9 cellular contexts compared by ENCODE assay signal in genomic region chr5:40484495-40484894, GRCh38.
DNase-seq lines count a peak whose midpoint lies in the region; ATAC-seq lines count a peak whose summit lies in the region.
"Had no signal": no experiment of that assay in that cellular context is flagged by ENCODE, and none has a peak within 500 bp of the region (broad histone marks: within the 10 kb centered on the region; RNA-seq: fewer than 3 reads in every experiment).

No MANE protein-coding gene starts in this region.

- intact Hi-C loops in CD4-positive, alpha-beta memory T cell (cut with micrococcal nuclease) = no loop called here

- H3K27me3 Mint-ChIP-seq in activated T-cell treated with anti-CD3 and anti-CD28 coated beads, Interleukin-2, amount 50 U/mL, for 72 hours (ENCODE audit: low read depth) = no peaks in the 10 kb centered on the region
- H3K27me3 Mint-ChIP-seq in activated T-cell treated with anti-CD3 and anti-CD28 coated beads, Interleukin-2, amount 50 U/mL, for 4 hours (ENCODE audit: low read depth) = no peaks in the 10 kb centered on the region
- no peaks in the 10 kb centered on the region for H3K27me3 Mint-ChIP-seq in IgD-negative memory B cell
- no peaks in the 10 kb centered on the region for H3K27me3 Mint-ChIP-seq in stimulated activated naive B cell treated with anti-CD40 and anti-IgM and Interleukin-4, amounts not matched to agents 10 μg/mL and 1 μg/mL and 100 μg/mL, for 72 hours
- no peaks in the 10 kb centered on the region for H3K27me3 Mint-ChIP-seq in CD4-positive, alpha-beta memory T cell

- H3K27me3 ChIP-seq in CD4-positive, alpha-beta memory T cell (ENCODE audit: insufficient read depth, low read length) = no peaks in the 10 kb centered on the region
- H3K27me3 ChIP-seq: SJSA1 had no signal

- peaks cover 88% of the 10 kb centered on the region for H3K4me1 Mint-ChIP-seq in activated T-cell treated with anti-CD3 and anti-CD28 coated beads, Interleukin-2, amount 50 U/mL, for 72 hours (ENCODE audit: low read depth)
- H3K4me1 Mint-ChIP-seq in activated T-cell treated with anti-CD3 and anti-CD28 coated beads, Interleukin-2, amount 50 U/mL, for 4 hours (ENCODE audit: low read depth) = peaks cover 78% of the 10 kb centered on the region
- peaks cover 31 to 48% (median 36%) of the 10 kb centered on the region in 3 donors for H3K4me1 Mint-ChIP-seq in IgD-negative memory B cell
- H3K4me1 Mint-ChIP-seq in stimulated activated naive B cell treated with anti-CD40 and anti-IgM and Interleukin-4, amounts not matched to agents 10 μg/mL and 1 μg/mL and 100 μg/mL, for 72 hours = peaks cover 42 to 84% of the 10 kb centered on the region in 2 donors
- H3K4me1 Mint-ChIP-seq in CD4-positive, alpha-beta memory T cell = peaks cover 16 to 34% (median 26%) of the 10 kb centered on the region in 4 donors

- no peaks in the 10 kb centered on the region for H3K36me3 ChIP-seq in CD4-positive, alpha-beta memory T cell (ENCODE audit: insufficient read depth, low read length)
- H3K36me3 ChIP-seq: SJSA1 had no signal

- no peak overlapping the region for H3K27ac ChIP-seq in CD4-positive, alpha-beta memory T cell (ENCODE audit: low read depth, low read length)
- H3K27ac ChIP-seq: SJSA1 had no signal

- no peak overlapping the region for H3K4me3 ChIP-seq in CD4-positive, alpha-beta memory T cell (ENCODE audit: low read length in 2 of 2)
- H3K4me3 ChIP-seq: SJSA1 had no signal

- POLR2A ChIA-PET in CD4-positive, alpha-beta memory T cell (lab: Charles Lee; ENCODE audit: partially characterized antibody) = no interaction called here

- H3K36me3 Mint-ChIP-seq in activated T-cell treated with anti-CD3 and anti-CD28 coated beads, Interleukin-2, amount 50 U/mL, for 72 hours (ENCODE audit: insufficient read depth in 2 of 2) = peaks cover 1 to 5% of the 10 kb centered on the region in 2 donors
- H3K36me3 Mint-ChIP-seq in activated T-cell treated with anti-CD3 and anti-CD28 coated beads, Interleukin-2, amount 50 U/mL, for 4 hours (ENCODE audit: insufficient read depth) = no peaks in the 10 kb centered on the region
- H3K36me3 Mint-ChIP-seq in IgD-negative memory B cell = no peaks in the 10 kb centered on the region
- H3K36me3 Mint-ChIP-seq in stimulated activated naive B cell treated with anti-CD40 and anti-IgM and Interleukin-4, amounts not matched to agents 10 μg/mL and 1 μg/mL and 100 μg/mL, for 72 hours = no peaks in the 10 kb centered on the region
- no peaks in the 10 kb centered on the region for H3K36me3 Mint-ChIP-seq in CD4-positive, alpha-beta memory T cell

- H3K9me3 ChIP-seq in CD4-positive, alpha-beta memory T cell (ENCODE audit: control insufficient read depth in 1 of 2, low read length in 2 of 2) = no peaks in the 10 kb centered on the region
- H3K9me3 ChIP-seq: SJSA1 had no signal

- peak overlapping the region; percentile 57 for H3K27ac Mint-ChIP-seq in activated T-cell treated with anti-CD3 and anti-CD28 coated beads, Interleukin-2, amount 50 U/mL, for 72 hours
- peak overlapping the region in 2 of 3 donors; percentile 21 to 27 for H3K27ac Mint-ChIP-seq in IgD-negative memory B cell
- H3K27ac Mint-ChIP-seq in stimulated activated naive B cell treated with anti-CD40 and anti-IgM and Interleukin-4, amounts not matched to agents 10 μg/mL and 1 μg/mL and 100 μg/mL, for 72 hours = peak overlapping the region; percentile 94
- peak overlapping the region in 3 of 7 donors; percentile 0 to 50 (median 31) for H3K27ac Mint-ChIP-seq in CD4-positive, alpha-beta memory T cell

- no peaks in the 10 kb centered on the region for H3K9me3 Mint-ChIP-seq in activated T-cell treated with anti-CD3 and anti-CD28 coated beads, Interleukin-2, amount 50 U/mL, for 72 hours
- H3K9me3 Mint-ChIP-seq in activated T-cell treated with anti-CD3 and anti-CD28 coated beads, Interleukin-2, amount 50 U/mL, for 4 hours = no peaks in the 10 kb centered on the region
- H3K9me3 Mint-ChIP-seq in IgD-negative memory B cell = no peaks in the 10 kb centered on the region
- H3K9me3 Mint-ChIP-seq in stimulated activated naive B cell treated with anti-CD40 and anti-IgM and Interleukin-4, amounts not matched to agents 10 μg/mL and 1 μg/mL and 100 μg/mL, for 72 hours = no peaks in the 10 kb centered on the region
- no peaks in the 10 kb centered on the region for H3K9me3 Mint-ChIP-seq in CD4-positive, alpha-beta memory T cell

- H3K4me3 Mint-ChIP-seq in activated T-cell treated with anti-CD3 and anti-CD28 coated beads, Interleukin-2, amount 50 U/mL, for 72 hours = peak overlapping the region in 1 of 2 donors; percentile 34
- no peak overlapping the region for H3K4me3 Mint-ChIP-seq in activated T-cell treated with anti-CD3 and anti-CD28 coated beads, Interleukin-2, amount 50 U/mL, for 4 hours
- peak overlapping the region; percentile 29 to 84 (median 76) for H3K4me3 Mint-ChIP-seq in IgD-negative memory B cell
- H3K4me3 Mint-ChIP-seq in stimulated activated naive B cell treated with anti-CD40 and anti-IgM and Interleukin-4, amounts not matched to agents 10 μg/mL and 1 μg/mL and 100 μg/mL, for 72 hours = peak overlapping the region in 1 of 2 donors; percentile 70
- H3K4me3 Mint-ChIP-seq in CD4-positive, alpha-beta memory T cell = no peak overlapping the region

- no peak for ATAC-seq in activated T-cell treated with anti-CD3 and anti-CD28 coated beads, Interleukin-2, amount 50 U/mL, for 72 hours (replicated peaks in 1 of 2)
- ATAC-seq in activated T-cell treated with anti-CD3 and anti-CD28 coated beads, Interleukin-2, amount 50 U/mL, for 4 hours = no peak
- ATAC-seq in HG02678 (IDR thresholded peaks at IDR 0.05; ENCODE audit: unreplicated experiment) = peak; percentile 44
- ATAC-seq in stimulated activated naive B cell treated with anti-CD40 and anti-IgM and Interleukin-4, amounts not matched to agents 10 μg/mL and 1 μg/mL and 100 μg/mL, for 72 hours (replicated peaks) = peak; percentile 31 to 47

- peaks cover 14% of the 10 kb centered on the region for H3K4me1 ChIP-seq in CD4-positive, alpha-beta memory T cell (ENCODE audit: insufficient read depth, low read length)

- CTCF ChIA-PET in CD4-positive, alpha-beta memory T cell (lab: Charles Lee; ENCODE audit: partially characterized antibody) = no interaction called here

- DNase-seq in activated T-cell treated with anti-CD3 and anti-CD28 coated beads, Interleukin-2, amount 50 U/mL, for 72 hours = no peak
- DNase-seq in activated T-cell treated with anti-CD3 and anti-CD28 coated beads, Interleukin-2, amount 50 U/mL, for 4 hours = no peak
- DNase-seq in stimulated activated naive B cell treated with anti-CD40 and anti-IgM and Interleukin-4, amounts not matched to agents 10 μg/mL and 1 μg/mL and 100 μg/mL, for 72 hours = no peak
- DNase-seq in CD4-positive, alpha-beta memory T cell = no peak
- no peak for DNase-seq in putamen (ENCODE audit: low spot score)
- no peak for DNase-seq in T1000 (lab: John Stamatoyannopoulos, UW)

Comparison
In these comparisons a context has a peak if more than half of its experiments do, and no peak if none do; other contexts are left out.
1. ATAC-seq: peak in HG02678 (single experiment) and stimulated activated naive B cell treated with anti-CD40 and anti-IgM and Interleukin-4, amounts not matched to agents 10 μg/mL and 1 μg/mL and 100 μg/mL, for 72 hours (2 of 2); none in activated T-cell treated with anti-CD3 and anti-CD28 coated beads, Interleukin-2, amount 50 U/mL, for 72 hours (0 of 2) and activated T-cell treated with anti-CD3 and anti-CD28 coated beads, Interleukin-2, amount 50 U/mL, for 4 hours (0 of 2).
2. H3K4me3 Mint-ChIP-seq: peak in IgD-negative memory B cell (4 of 4); none in activated T-cell treated with anti-CD3 and anti-CD28 coated beads, Interleukin-2, amount 50 U/mL, for 4 hours (single experiment) and CD4-positive, alpha-beta memory T cell (0 of 8).